ENCODE assay signal across 1 cellular context in genomic region chr7:81155654-81156373, GRCh38.
TF ChIP-seq lines count a peak whose summit lies in the region.

No MANE protein-coding gene starts in this region.

TF ChIP-seq in A549, 52 proteins besides CTCF, POLR2A, EP300 and RAD21 (continued from another document):
- TF ChIP-seq POLR2AphosphoS2 (conservative IDR thresholded peaks at IDR 0.05; ENCODE audit: low read length) (no peak), HES2 (IDR thresholded peaks at IDR 0.05) (no peak), GATA3 (IDR thresholded peaks at IDR 0.05; ENCODE audit: borderline replicate concordance) (peak; percentile 84), JUNB (IDR thresholded peaks at IDR 0.05) (peak; percentile 73), E2F6 (IDR thresholded peaks at IDR 0.05; ENCODE audit: borderline replicate concordance, low read depth) (peak; percentile 64; the same call in 1 of the 2 replicates), SMC3 (IDR thresholded peaks at IDR 0.05) (peak; percentile 39; the same call in 2 of the 3 replicates), NFE2L2 (conservative IDR thresholded peaks at IDR 0.05; ENCODE audit: low read length) (no peak), HDAC2 (IDR thresholded peaks at IDR 0.05) (no peak), EHF (CRISPR knock-in tag; IDR thresholded peaks at IDR 0.05) (no peak), MAX (IDR thresholded peaks at IDR 0.05) (0 out of 2 replicates have a peak, but pooled peaks have one; percentile 34), ZC3H11A (IDR thresholded peaks at IDR 0.05) (no peak), HMGXB4 (CRISPR knock-in tag; IDR thresholded peaks at IDR 0.05; ENCODE audit: borderline replicate concordance) (no peak), ZSCAN20 (CRISPR knock-in tag; IDR thresholded peaks at IDR 0.05) (no peak), MAFK (IDR thresholded peaks at IDR 0.05; ENCODE audit: partially characterized antibody) (no peak), CHD2 (IDR thresholded peaks at IDR 0.05; ENCODE audit: low read length, partially characterized antibody) (no peak), PBX3 (IDR thresholded peaks at IDR 0.05) (no peak; the same call in 1 of the 2 replicates), HOXB5 (CRISPR knock-in tag; IDR thresholded peaks at IDR 0.05) (0 out of 2 replicates have a peak, but pooled peaks have one; percentile 12), ESRRA (IDR thresholded peaks at IDR 0.05; ENCODE audit: borderline replicate concordance, low read length) (no peak), NPAS2 (CRISPR knock-in tag; IDR thresholded peaks at IDR 0.05; ENCODE audit: borderline replicate concordance) (no peak), SREBF2 (IDR thresholded peaks at IDR 0.05) (no peak), CEBPB (IDR thresholded peaks at IDR 0.05) (0 out of 4 replicates have a peak, but pooled peaks of 1 of the 2 experiments have one; percentile 36), ELK1 (IDR thresholded peaks at IDR 0.05; ENCODE audit: low read depth, low read length) (no peak)
